Comparison of ENCODE assay signal across 1 cellular context in the genomic region with DNA sequence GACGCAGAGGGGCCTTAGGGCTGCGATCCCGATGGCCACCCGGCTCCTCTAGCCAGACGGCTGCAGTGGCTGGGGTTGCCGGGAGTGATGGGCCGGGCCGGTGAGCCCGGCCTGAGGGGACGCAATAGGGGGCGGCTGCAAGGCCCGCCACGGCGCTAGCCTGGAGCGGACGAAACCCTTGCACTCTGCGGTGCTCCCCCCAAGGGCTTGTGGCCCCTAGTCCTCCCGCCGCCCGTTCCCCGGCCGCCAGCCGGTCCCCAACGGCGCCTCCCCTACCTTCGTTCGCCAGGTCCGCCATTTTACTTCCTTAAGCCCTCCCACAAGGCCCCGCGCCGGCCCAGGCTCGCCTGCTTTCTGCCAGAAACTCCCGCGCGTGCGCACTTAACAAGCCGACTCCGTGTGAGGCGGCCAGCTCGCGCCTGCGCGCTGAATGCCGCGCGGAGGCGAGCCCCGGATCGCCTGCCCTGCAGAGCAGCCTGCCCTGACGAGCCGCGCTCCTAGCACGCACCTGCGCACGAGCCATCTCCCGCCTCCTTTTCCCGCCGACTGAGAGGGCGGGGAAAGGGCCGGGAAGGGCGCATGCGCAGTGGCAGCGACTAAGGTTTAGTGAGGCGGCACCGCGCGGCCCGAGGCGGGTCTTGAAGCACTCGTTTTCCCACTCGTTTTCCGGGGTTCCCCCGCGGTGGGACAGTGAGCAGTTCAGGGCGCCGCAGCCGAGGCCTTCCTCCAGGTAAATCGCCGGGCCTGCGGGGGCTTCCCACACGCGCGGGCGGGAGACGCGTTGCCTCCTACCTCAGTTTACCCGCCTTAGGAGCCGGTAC.
TF ChIP-seq lines count a peak whose summit lies in the region.

A gene with protein sequence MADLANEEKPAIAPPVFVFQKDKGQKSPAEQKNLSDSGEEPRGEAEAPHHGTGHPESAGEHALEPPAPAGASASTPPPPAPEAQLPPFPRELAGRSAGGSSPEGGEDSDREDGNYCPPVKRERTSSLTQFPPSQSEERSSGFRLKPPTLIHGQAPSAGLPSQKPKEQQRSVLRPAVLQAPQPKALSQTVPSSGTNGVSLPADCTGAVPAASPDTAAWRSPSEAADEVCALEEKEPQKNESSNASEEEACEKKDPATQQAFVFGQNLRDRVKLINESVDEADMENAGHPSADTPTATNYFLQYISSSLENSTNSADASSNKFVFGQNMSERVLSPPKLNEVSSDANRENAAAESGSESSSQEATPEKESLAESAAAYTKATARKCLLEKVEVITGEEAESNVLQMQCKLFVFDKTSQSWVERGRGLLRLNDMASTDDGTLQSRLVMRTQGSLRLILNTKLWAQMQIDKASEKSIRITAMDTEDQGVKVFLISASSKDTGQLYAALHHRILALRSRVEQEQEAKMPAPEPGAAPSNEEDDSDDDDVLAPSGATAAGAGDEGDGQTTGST (minus strand): TSS at position 356 of the 821 bp plus-strand sequence. CDS start 58 bp downstream, at position 298.

TF ChIP-seq in HepG2, 621 proteins besides CTCF, POLR2A, EP300 and RAD21 (continued from another document and continues in another):
- TF ChIP-seq, protein P1, sequence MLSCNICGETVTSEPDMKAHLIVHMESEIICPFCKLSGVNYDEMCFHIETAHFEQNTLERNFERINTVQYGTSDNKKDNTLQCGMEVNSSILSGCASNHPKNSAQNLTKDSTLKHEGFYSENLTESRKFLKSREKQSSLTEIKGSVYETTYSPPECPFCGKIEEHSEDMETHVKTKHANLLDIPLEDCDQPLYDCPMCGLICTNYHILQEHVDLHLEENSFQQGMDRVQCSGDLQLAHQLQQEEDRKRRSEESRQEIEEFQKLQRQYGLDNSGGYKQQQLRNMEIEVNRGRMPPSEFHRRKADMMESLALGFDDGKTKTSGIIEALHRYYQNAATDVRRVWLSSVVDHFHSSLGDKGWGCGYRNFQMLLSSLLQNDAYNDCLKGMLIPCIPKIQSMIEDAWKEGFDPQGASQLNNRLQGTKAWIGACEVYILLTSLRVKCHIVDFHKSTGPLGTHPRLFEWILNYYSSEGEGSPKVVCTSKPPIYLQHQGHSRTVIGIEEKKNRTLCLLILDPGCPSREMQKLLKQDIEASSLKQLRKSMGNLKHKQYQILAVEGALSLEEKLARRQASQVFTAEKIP (CRISPR knock-in tag; IDR thresholded peaks at IDR 0.05; ENCODE audit: borderline replicate concordance), result no peak
- peak; percentile 76; the same call in 1 of the 2 replicates for TF ChIP-seq ZFX (CRISPR knock-in tag; IDR thresholded peaks at IDR 0.05; ENCODE audit: low read depth)
- TF ChIP-seq SMC3 (IDR thresholded peaks at IDR 0.05; ENCODE audit: low read length), result no peak
- no peak for TF ChIP-seq PCBP2 (optimal IDR thresholded peaks at IDR 0.05; ENCODE audit: low read depth, low read length, poor library complexity, severe bottlenecking)
- peak; percentile 24; the same call in 1 of the 2 replicates for TF ChIP-seq HCFC1 (IDR thresholded peaks at IDR 0.05; ENCODE audit: low read depth, low read length)
- peak; percentile 96 for TF ChIP-seq SP5 (CRISPR knock-in tag; IDR thresholded peaks at IDR 0.05; ENCODE audit: borderline replicate concordance, low read depth)
- TF ChIP-seq, protein P2, sequence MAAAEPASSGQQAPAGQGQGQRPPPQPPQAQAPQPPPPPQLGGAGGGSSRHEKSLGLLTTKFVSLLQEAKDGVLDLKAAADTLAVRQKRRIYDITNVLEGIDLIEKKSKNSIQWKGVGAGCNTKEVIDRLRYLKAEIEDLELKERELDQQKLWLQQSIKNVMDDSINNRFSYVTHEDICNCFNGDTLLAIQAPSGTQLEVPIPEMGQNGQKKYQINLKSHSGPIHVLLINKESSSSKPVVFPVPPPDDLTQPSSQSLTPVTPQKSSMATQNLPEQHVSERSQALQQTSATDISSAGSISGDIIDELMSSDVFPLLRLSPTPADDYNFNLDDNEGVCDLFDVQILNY (CRISPR knock-in tag; conservative IDR thresholded peaks at IDR 0.05), result peak; percentile 98
- peak; percentile 100 for TF ChIP-seq ZSCAN31 (CRISPR knock-in tag; IDR thresholded peaks at IDR 0.05; ENCODE audit: low read depth)
- TF ChIP-seq HOXA3 (CRISPR knock-in tag; IDR thresholded peaks at IDR 0.05), result peak; percentile 98
- TF ChIP-seq TMF1 (CRISPR knock-in tag; IDR thresholded peaks at IDR 0.05; ENCODE audit: low read depth), result peak; percentile 100
- peak; percentile 100 for TF ChIP-seq ZNF782 (CRISPR knock-in tag; IDR thresholded peaks at IDR 0.05; ENCODE audit: borderline replicate concordance)
- TF ChIP-seq SMARCE1 (IDR thresholded peaks at IDR 0.05; ENCODE audit: borderline replicate concordance), result no peak
- peak; percentile 96 for TF ChIP-seq PPARG (CRISPR knock-in tag; conservative IDR thresholded peaks at IDR 0.05)
- TF ChIP-seq AGO1 (IDR thresholded peaks at IDR 0.05; ENCODE audit: low read depth, low read length, poor library complexity, severe bottlenecking), result peak; percentile 25
- TF ChIP-seq, protein P3, sequence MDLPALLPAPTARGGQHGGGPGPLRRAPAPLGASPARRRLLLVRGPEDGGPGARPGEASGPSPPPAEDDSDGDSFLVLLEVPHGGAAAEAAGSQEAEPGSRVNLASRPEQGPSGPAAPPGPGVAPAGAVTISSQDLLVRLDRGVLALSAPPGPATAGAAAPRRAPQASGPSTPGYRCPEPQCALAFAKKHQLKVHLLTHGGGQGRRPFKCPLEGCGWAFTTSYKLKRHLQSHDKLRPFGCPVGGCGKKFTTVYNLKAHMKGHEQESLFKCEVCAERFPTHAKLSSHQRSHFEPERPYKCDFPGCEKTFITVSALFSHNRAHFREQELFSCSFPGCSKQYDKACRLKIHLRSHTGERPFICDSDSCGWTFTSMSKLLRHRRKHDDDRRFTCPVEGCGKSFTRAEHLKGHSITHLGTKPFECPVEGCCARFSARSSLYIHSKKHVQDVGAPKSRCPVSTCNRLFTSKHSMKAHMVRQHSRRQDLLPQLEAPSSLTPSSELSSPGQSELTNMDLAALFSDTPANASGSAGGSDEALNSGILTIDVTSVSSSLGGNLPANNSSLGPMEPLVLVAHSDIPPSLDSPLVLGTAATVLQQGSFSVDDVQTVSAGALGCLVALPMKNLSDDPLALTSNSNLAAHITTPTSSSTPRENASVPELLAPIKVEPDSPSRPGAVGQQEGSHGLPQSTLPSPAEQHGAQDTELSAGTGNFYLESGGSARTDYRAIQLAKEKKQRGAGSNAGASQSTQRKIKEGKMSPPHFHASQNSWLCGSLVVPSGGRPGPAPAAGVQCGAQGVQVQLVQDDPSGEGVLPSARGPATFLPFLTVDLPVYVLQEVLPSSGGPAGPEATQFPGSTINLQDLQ (CRISPR knock-in tag; IDR thresholded peaks at IDR 0.05), result peak; percentile 99
- peak; percentile 99 for TF ChIP-seq MEF2D (CRISPR knock-in tag; IDR thresholded peaks at IDR 0.05)
- TF ChIP-seq HNRNPL (IDR thresholded peaks at IDR 0.05; ENCODE audit: low read depth, low read length), result no peak
- peak; percentile 100 for TF ChIP-seq ZFP90 (CRISPR knock-in tag; IDR thresholded peaks at IDR 0.05; ENCODE audit: borderline replicate concordance)
- peak; percentile 100 for TF ChIP-seq IKZF4 (CRISPR knock-in tag; IDR thresholded peaks at IDR 0.05; ENCODE audit: borderline replicate concordance, low read depth, not compliant biosample characterization)
- peak; percentile 80 for TF ChIP-seq ZMYM3 (CRISPR knock-in tag; IDR thresholded peaks at IDR 0.05)
- peak; percentile 92 for TF ChIP-seq ZNF549 (CRISPR knock-in tag; IDR thresholded peaks at IDR 0.05)
- no peak; the same call in 1 of the 2 replicates for TF ChIP-seq TBP (CRISPR knock-in tag; IDR thresholded peaks at IDR 0.05)
- peak; percentile 100 for TF ChIP-seq ZNF101 (CRISPR knock-in tag; IDR thresholded peaks at IDR 0.05; ENCODE audit: borderline replicate concordance, low read depth)
- TF ChIP-seq ZNF83 (CRISPR knock-in tag; IDR thresholded peaks at IDR 0.05; ENCODE audit: borderline replicate concordance), result peak; percentile 100
- TF ChIP-seq, protein P4, sequence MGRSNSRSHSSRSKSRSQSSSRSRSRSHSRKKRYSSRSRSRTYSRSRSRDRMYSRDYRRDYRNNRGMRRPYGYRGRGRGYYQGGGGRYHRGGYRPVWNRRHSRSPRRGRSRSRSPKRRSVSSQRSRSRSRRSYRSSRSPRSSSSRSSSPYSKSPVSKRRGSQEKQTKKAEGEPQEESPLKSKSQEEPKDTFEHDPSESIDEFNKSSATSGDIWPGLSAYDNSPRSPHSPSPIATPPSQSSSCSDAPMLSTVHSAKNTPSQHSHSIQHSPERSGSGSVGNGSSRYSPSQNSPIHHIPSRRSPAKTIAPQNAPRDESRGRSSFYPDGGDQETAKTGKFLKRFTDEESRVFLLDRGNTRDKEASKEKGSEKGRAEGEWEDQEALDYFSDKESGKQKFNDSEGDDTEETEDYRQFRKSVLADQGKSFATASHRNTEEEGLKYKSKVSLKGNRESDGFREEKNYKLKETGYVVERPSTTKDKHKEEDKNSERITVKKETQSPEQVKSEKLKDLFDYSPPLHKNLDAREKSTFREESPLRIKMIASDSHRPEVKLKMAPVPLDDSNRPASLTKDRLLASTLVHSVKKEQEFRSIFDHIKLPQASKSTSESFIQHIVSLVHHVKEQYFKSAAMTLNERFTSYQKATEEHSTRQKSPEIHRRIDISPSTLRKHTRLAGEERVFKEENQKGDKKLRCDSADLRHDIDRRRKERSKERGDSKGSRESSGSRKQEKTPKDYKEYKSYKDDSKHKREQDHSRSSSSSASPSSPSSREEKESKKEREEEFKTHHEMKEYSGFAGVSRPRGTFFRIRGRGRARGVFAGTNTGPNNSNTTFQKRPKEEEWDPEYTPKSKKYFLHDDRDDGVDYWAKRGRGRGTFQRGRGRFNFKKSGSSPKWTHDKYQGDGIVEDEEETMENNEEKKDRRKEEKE (IDR thresholded peaks at IDR 0.05), result no peak
- TF ChIP-seq, protein P5, sequence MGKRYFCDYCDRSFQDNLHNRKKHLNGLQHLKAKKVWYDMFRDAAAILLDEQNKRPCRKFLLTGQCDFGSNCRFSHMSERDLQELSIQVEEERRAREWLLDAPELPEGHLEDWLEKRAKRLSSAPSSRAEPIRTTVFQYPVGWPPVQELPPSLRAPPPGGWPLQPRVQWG (CRISPR knock-in tag; IDR thresholded peaks at IDR 0.05; ENCODE audit: borderline replicate concordance, low read depth), result peak; percentile 98
- TF ChIP-seq ZBTB42 (CRISPR knock-in tag; IDR thresholded peaks at IDR 0.05), result peak; percentile 99
- TF ChIP-seq, protein P6, sequence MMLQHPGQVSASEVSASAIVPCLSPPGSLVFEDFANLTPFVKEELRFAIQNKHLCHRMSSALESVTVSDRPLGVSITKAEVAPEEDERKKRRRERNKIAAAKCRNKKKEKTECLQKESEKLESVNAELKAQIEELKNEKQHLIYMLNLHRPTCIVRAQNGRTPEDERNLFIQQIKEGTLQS (CRISPR knock-in tag; IDR thresholded peaks at IDR 0.05), result peak; percentile 82
- TF ChIP-seq, protein P7, sequence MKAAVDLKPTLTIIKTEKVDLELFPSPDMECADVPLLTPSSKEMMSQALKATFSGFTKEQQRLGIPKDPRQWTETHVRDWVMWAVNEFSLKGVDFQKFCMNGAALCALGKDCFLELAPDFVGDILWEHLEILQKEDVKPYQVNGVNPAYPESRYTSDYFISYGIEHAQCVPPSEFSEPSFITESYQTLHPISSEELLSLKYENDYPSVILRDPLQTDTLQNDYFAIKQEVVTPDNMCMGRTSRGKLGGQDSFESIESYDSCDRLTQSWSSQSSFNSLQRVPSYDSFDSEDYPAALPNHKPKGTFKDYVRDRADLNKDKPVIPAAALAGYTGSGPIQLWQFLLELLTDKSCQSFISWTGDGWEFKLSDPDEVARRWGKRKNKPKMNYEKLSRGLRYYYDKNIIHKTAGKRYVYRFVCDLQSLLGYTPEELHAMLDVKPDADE (CRISPR knock-in tag; IDR thresholded peaks at IDR 0.05), result peak; percentile 100
- TF ChIP-seq, protein P8, sequence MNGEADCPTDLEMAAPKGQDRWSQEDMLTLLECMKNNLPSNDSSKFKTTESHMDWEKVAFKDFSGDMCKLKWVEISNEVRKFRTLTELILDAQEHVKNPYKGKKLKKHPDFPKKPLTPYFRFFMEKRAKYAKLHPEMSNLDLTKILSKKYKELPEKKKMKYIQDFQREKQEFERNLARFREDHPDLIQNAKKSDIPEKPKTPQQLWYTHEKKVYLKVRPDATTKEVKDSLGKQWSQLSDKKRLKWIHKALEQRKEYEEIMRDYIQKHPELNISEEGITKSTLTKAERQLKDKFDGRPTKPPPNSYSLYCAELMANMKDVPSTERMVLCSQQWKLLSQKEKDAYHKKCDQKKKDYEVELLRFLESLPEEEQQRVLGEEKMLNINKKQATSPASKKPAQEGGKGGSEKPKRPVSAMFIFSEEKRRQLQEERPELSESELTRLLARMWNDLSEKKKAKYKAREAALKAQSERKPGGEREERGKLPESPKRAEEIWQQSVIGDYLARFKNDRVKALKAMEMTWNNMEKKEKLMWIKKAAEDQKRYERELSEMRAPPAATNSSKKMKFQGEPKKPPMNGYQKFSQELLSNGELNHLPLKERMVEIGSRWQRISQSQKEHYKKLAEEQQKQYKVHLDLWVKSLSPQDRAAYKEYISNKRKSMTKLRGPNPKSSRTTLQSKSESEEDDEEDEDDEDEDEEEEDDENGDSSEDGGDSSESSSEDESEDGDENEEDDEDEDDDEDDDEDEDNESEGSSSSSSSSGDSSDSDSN (CRISPR knock-in tag; IDR thresholded peaks at IDR 0.05), result peak; percentile 89
- no peak for TF ChIP-seq KDM1A (CRISPR knock-in tag; IDR thresholded peaks at IDR 0.05)
- TF ChIP-seq, protein P9, sequence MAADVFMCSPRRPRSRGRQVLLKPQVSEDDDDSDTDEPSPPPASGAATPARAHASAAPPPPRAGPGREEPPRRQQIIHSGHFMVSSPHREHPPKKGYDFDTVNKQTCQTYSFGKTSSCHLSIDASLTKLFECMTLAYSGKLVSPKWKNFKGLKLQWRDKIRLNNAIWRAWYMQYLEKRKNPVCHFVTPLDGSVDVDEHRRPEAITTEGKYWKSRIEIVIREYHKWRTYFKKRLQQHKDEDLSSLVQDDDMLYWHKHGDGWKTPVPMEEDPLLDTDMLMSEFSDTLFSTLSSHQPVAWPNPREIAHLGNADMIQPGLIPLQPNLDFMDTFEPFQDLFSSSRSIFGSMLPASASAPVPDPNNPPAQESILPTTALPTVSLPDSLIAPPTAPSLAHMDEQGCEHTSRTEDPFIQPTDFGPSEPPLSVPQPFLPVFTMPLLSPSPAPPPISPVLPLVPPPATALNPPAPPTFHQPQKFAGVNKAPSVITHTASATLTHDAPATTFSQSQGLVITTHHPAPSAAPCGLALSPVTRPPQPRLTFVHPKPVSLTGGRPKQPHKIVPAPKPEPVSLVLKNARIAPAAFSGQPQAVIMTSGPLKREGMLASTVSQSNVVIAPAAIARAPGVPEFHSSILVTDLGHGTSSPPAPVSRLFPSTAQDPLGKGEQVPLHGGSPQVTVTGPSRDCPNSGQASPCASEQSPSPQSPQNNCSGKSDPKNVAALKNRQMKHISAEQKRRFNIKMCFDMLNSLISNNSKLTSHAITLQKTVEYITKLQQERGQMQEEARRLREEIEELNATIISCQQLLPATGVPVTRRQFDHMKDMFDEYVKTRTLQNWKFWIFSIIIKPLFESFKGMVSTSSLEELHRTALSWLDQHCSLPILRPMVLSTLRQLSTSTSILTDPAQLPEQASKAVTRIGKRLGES (CRISPR knock-in tag; IDR thresholded peaks at IDR 0.05; ENCODE audit: borderline replicate concordance), result peak; percentile 98
- no peak for TF ChIP-seq TCF7 (IDR thresholded peaks at IDR 0.05; ENCODE audit: low read depth)
- TF ChIP-seq SNRNP70 (IDR thresholded peaks at IDR 0.05; ENCODE audit: low read depth, low read length), result no peak
- TF ChIP-seq, protein P10, sequence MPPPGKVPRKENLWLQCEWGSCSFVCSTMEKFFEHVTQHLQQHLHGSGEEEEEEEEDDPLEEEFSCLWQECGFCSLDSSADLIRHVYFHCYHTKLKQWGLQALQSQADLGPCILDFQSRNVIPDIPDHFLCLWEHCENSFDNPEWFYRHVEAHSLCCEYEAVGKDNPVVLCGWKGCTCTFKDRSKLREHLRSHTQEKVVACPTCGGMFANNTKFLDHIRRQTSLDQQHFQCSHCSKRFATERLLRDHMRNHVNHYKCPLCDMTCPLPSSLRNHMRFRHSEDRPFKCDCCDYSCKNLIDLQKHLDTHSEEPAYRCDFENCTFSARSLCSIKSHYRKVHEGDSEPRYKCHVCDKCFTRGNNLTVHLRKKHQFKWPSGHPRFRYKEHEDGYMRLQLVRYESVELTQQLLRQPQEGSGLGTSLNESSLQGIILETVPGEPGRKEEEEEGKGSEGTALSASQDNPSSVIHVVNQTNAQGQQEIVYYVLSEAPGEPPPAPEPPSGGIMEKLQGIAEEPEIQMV (CRISPR knock-in tag; IDR thresholded peaks at IDR 0.05; ENCODE audit: low read depth), result peak; percentile 99
